Comparison of ENCODE assay signal across 10 cellular contexts in the genomic region with DNA sequence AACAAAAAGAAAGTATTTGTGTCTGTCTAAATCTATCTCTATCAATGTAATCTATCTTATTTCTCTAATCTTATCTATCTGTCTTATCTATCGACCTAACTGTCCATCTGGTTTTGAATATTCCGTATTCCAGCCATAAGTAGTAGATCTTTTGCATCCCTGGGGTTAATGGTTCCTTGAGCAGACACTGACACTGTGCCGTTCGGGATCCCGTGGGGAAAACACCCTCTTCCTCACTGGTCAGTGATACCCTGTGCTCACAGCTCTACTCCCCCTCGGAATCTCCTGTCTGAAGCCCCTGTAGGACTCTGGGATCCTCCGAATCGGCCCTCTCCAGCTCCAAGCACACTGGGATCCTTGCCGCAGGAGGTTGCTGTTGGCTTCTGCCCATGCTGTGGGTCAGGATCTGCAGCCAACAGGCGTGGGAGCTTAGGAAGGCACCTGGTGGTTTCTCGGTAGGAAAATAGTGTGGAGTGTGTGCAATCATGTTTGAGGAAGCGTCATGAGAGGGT. TPM values are rescaled to one million over a fixed set of nuclear protein-coding genes. Genes with fewer than 3 reads are reported as not detected.
DNase-seq lines count a peak whose midpoint lies in the region; ATAC-seq, FAIRE-seq and TF ChIP-seq lines count a peak whose summit lies in the region.
"Had no signal": no experiment of that assay in that cellular context is flagged by ENCODE, and none has a peak within 500 bp of the region (broad histone marks: within the 10 kb centered on the region; RNA-seq: fewer than 3 reads in every experiment).

No MANE protein-coding gene starts in this region.

- TF ChIP-seq CTCF in astrocyte of the spinal cord (IDR thresholded peaks at IDR 0.05; ENCODE audit: low read depth, low read length) (no peak), keratinocyte (optimal IDR thresholded peaks at IDR 0.05 in 1 of 3, IDR thresholded peaks at IDR 0.05 in 1 of 3, conservative IDR thresholded peaks at IDR 0.05 in 1 of 3; ENCODE audit: extremely low read depth in 1 of 3, insufficient read depth in 2 of 3, low read length in 3 of 3) (no peak), thoracic aorta (IDR thresholded peaks at IDR 0.05) (no peak)

- ATAC-seq in thoracic aorta (ENCODE audit: insufficient number of reproducible peaks, low FRiP score, low read depth) (no peak), GM18873 (IDR thresholded peaks at IDR 0.05; ENCODE audit: low FRiP score, unreplicated experiment) (no peak), GM18520 (IDR thresholded peaks at IDR 0.05; ENCODE audit: unreplicated experiment) (no peak)

- peak; percentile 40 for DNase-seq in NCI-H146 (lab: John Stamatoyannopoulos, UW)
- peak; percentile 40 for DNase-seq in astrocyte of the spinal cord (ENCODE audit: low read depth, low spot score)
- no peak for DNase-seq in keratinocyte (ENCODE audit: low read depth, low spot score)
- DNase-seq in thoracic aorta (ENCODE audit: low spot score), result no peak
- no peak for DNase-seq in stimulated activated CD8-positive, alpha-beta memory T cell treated with anti-CD3 and anti-CD28 coated beads, Interleukin-4, amount 100 ng/mL, for 48 hours
- DNase-seq: activated T-cell treated with anti-CD3 and anti-CD28 coated beads, Interleukin-2, amount 50 U/mL, for 24 hours; T1000 had no signal

- H3K27ac ChIP-seq in keratinocyte (ENCODE audit: control insufficient read depth, insufficient read depth, low read length), result no peak overlapping the region
- H3K27ac ChIP-seq in thoracic aorta, result no peak overlapping the region

- FAIRE-seq in keratinocyte (lab: Jason Lieb, UNC), result no peak
- FAIRE-seq: urothelium cell line had no signal

- H2AFZ ChIP-seq in keratinocyte (ENCODE audit: control insufficient read depth, low read length), result peak overlapping the region; percentile 5

- no peak overlapping the region for H3K4me2 ChIP-seq in keratinocyte (ENCODE audit: control insufficient read depth, extremely low read depth, insufficient read depth, low read depth, low read length)

- in situ Hi-C loops in astrocyte of the spinal cord (cut with HindIII; ENCODE audit: low sequenced_read_pairs), result no loop called here

- H3K27me3 ChIP-seq in keratinocyte (ENCODE audit: control insufficient read depth, extremely low read depth, insufficient read depth, low read length) (no peaks in the 10 kb centered on the region), thoracic aorta (replicated peaks; ENCODE audit: insufficient read depth) (no peaks in the 10 kb centered on the region)

- H3K4me3 ChIP-seq in astrocyte of the spinal cord (ENCODE audit: low read depth, low read length), result no peak overlapping the region
- no peak overlapping the region for H3K4me3 ChIP-seq in keratinocyte (ENCODE audit: control insufficient read depth in 2 of 3, extremely low read depth in 1 of 3, insufficient read depth in 2 of 3, low read depth in 1 of 3, low read length in 3 of 3)
- H3K4me3 ChIP-seq in thoracic aorta, result peak overlapping the region; percentile 62

- no peaks in the 10 kb centered on the region for H4K20me1 ChIP-seq in keratinocyte (ENCODE audit: control insufficient read depth, extremely low read depth, insufficient read depth, low read length)

- H3K36me3 ChIP-seq in keratinocyte (ENCODE audit: control insufficient read depth in 2 of 2, extremely low read depth in 1 of 2, insufficient read depth in 2 of 2, low read length in 2 of 2) (no peaks in the 10 kb centered on the region), thoracic aorta (no peaks in the 10 kb centered on the region)

- dilution Hi-C loops in keratinocyte (cut with MboI; ENCODE audit: extremely low pct_ligation_motif_present, low sequenced_read_pairs), result no loop called here

- H3K9me1 ChIP-seq in keratinocyte (ENCODE audit: control insufficient read depth, extremely low read depth, insufficient read depth, low read length), result no peaks in the 10 kb centered on the region

- H3K9me3 ChIP-seq in keratinocyte (ENCODE audit: control insufficient read depth, low read depth, low read length), result no peaks in the 10 kb centered on the region
- no peaks in the 10 kb centered on the region for H3K9me3 ChIP-seq in thoracic aorta

- H3K79me2 ChIP-seq in keratinocyte (ENCODE audit: control insufficient read depth, insufficient read depth, low read length), result peaks cover 27% of the 10 kb centered on the region

- H3K4me1 ChIP-seq in keratinocyte (ENCODE audit: control insufficient read depth, extremely low read depth, insufficient read depth, low read length), result no peaks in the 10 kb centered on the region
- peaks cover 9 to 24% of the 10 kb centered on the region in 2 donors for H3K4me1 ChIP-seq in thoracic aorta (ENCODE audit: control insufficient read depth in 1 of 2, low read depth in 2 of 2)

- H3K9ac ChIP-seq in keratinocyte (ENCODE audit: control insufficient read depth, extremely low read depth, insufficient read depth, low read length), result peak overlapping the region; percentile 2

RNA-seq across cellular contexts. Expression of gene FBXL14, which starts 19.0 kb away (rescaled TPM):
- polyA plus RNA-seq in keratinocyte, result 1.8 to 3.0 TPM (median 2.1 TPM) in 3 replicates
- 2.0 TPM for polyA plus RNA-seq in keratinocyte (2011; ENCODE audit: low read depth)
- polyA plus RNA-seq in keratinocyte (2011; cell fraction: cytosol; rRNA removed), result 1.4 and 2.4 TPM in 2 replicates
- polyA plus RNA-seq in keratinocyte (2011; cell fraction: nucleus; rRNA removed), result 1.6 and 1.7 TPM in 2 replicates
- 2.3 and 3.0 TPM in 2 replicates for polyA plus RNA-seq in keratinocyte (2012; ENCODE audit: low replicate concordance)
- polyA minus RNA-seq in keratinocyte, result 3.6 to 8.7 TPM (median 4.6 TPM) in 3 replicates
- polyA minus RNA-seq in keratinocyte (2011; cell fraction: cytosol; rRNA and poly(A)+ RNA removed), result 7.9 TPM
- 2.3 and 2.6 TPM in 2 replicates for polyA minus RNA-seq in keratinocyte (2011; cell fraction: nucleus; rRNA and poly(A)+ RNA removed)
- 10 to 100 TPM; 15.0 to 17.0 TPM for total RNA-seq in thoracic aorta

RNA-seq across cellular contexts. Expression of gene WNT5B, which starts 53.7 kb away (rescaled TPM):
- 11.9 to 27.8 TPM (median 12.3 TPM) in 3 replicates for polyA plus RNA-seq in keratinocyte
- polyA plus RNA-seq in keratinocyte (2011; ENCODE audit: low read depth), result 3.8 TPM
- 9.2 and 13.1 TPM in 2 replicates for polyA plus RNA-seq in keratinocyte (2011; cell fraction: cytosol; rRNA removed)
- 24.7 and 30.9 TPM in 2 replicates for polyA plus RNA-seq in keratinocyte (2011; cell fraction: nucleus; rRNA removed)
- 5.4 and 32.2 TPM in 2 replicates for polyA plus RNA-seq in keratinocyte (2012; ENCODE audit: low replicate concordance)
- 14.2 to 51.2 TPM (median 17.0 TPM) in 3 replicates for polyA minus RNA-seq in keratinocyte
- 18.2 TPM for polyA minus RNA-seq in keratinocyte (2011; cell fraction: cytosol; rRNA and poly(A)+ RNA removed)
- 21.0 and 28.8 TPM in 2 replicates for polyA minus RNA-seq in keratinocyte (2011; cell fraction: nucleus; rRNA and poly(A)+ RNA removed)
- 1 to 10 TPM; 2.3 to 3.1 TPM for total RNA-seq in thoracic aorta

Comparison
In these comparisons a context has a peak if more than half of its experiments do, and no peak if none do; other contexts are left out.
1. DNase-seq: peak in NCI-H146 (single experiment) and astrocyte of the spinal cord (single experiment); none in keratinocyte (single experiment), thoracic aorta (single experiment) and stimulated activated CD8-positive, alpha-beta memory T cell treated with anti-CD3 and anti-CD28 coated beads, Interleukin-4, amount 100 ng/mL, for 48 hours (single experiment).